ENCODE assay signal across 1 cellular context in genomic region chr2:119433636-119434327, GRCh38.
A peak's percentile ranks its signal among the peaks of the same experiment; 100 is the strongest.
TF ChIP-seq lines count a peak whose summit lies in the region.

No MANE protein-coding gene starts in this region.

TF ChIP-seq in HepG2, 621 proteins besides CTCF, POLR2A, EP300 and RAD21 (continued from another document and continues in another):
- TF ChIP-seq, protein P1, sequence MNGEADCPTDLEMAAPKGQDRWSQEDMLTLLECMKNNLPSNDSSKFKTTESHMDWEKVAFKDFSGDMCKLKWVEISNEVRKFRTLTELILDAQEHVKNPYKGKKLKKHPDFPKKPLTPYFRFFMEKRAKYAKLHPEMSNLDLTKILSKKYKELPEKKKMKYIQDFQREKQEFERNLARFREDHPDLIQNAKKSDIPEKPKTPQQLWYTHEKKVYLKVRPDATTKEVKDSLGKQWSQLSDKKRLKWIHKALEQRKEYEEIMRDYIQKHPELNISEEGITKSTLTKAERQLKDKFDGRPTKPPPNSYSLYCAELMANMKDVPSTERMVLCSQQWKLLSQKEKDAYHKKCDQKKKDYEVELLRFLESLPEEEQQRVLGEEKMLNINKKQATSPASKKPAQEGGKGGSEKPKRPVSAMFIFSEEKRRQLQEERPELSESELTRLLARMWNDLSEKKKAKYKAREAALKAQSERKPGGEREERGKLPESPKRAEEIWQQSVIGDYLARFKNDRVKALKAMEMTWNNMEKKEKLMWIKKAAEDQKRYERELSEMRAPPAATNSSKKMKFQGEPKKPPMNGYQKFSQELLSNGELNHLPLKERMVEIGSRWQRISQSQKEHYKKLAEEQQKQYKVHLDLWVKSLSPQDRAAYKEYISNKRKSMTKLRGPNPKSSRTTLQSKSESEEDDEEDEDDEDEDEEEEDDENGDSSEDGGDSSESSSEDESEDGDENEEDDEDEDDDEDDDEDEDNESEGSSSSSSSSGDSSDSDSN (CRISPR knock-in tag; IDR thresholded peaks at IDR 0.05), result no peak
- TF ChIP-seq TCF7L2 (IDR thresholded peaks at IDR 0.05; ENCODE audit: low read depth, low read length) (no peak), KLF13 (CRISPR knock-in tag; IDR thresholded peaks at IDR 0.05) (no peak), GATAD1 (CRISPR knock-in tag; IDR thresholded peaks at IDR 0.05) (no peak), CENPBD1 (CRISPR knock-in tag; IDR thresholded peaks at IDR 0.05; ENCODE audit: borderline replicate concordance, low read depth) (no peak), MBNL3 (CRISPR knock-in tag; conservative IDR thresholded peaks at IDR 0.05) (no peak), JDP2 (CRISPR knock-in tag; IDR thresholded peaks at IDR 0.05; ENCODE audit: borderline replicate concordance) (no peak), SPEN (CRISPR knock-in tag; IDR thresholded peaks at IDR 0.05; ENCODE audit: low read depth) (peak; percentile 82), THRA (CRISPR knock-in tag; IDR thresholded peaks at IDR 0.05; ENCODE audit: borderline replicate concordance) (peak; percentile 37; the same call in 1 of the 2 replicates), ZNF781 (CRISPR knock-in tag; IDR thresholded peaks at IDR 0.05; ENCODE audit: borderline replicate concordance, not compliant biosample characterization) (no peak), ZNF780A (CRISPR knock-in tag; IDR thresholded peaks at IDR 0.05) (no peak), ZNF382 (CRISPR knock-in tag; IDR thresholded peaks at IDR 0.05; ENCODE audit: borderline replicate concordance) (no peak), ZFP36L1 (CRISPR knock-in tag; IDR thresholded peaks at IDR 0.05) (no peak), ZBTB21 (CRISPR knock-in tag; IDR thresholded peaks at IDR 0.05) (peak; percentile 71; the same call in 1 of the 2 replicates), NR3C1 (CRISPR knock-in tag; IDR thresholded peaks at IDR 0.05) (no peak), AGO2 (optimal IDR thresholded peaks at IDR 0.05; ENCODE audit: low read depth, low read length) (no peak), SOX13 (IDR thresholded peaks at IDR 0.05) (no peak), SOX13 (CRISPR knock-in tag; conservative IDR thresholded peaks at IDR 0.05 in 1 of 2, IDR thresholded peaks at IDR 0.05 in 1 of 2) (peak in 1 of 2 experiments; percentile 69; a peak in 1 of 4 replicates), TFE3 (CRISPR knock-in tag; IDR thresholded peaks at IDR 0.05) (peak; percentile 61; the same call in 1 of the 2 replicates), SETDB1 (CRISPR knock-in tag; IDR thresholded peaks at IDR 0.05; ENCODE audit: borderline replicate concordance) (no peak), HNF4A (CRISPR knock-in tag; IDR thresholded peaks at IDR 0.05) (peak; percentile 89), CREB3 (CRISPR knock-in tag; IDR thresholded peaks at IDR 0.05) (no peak), HNF1B (CRISPR knock-in tag; IDR thresholded peaks at IDR 0.05) (peak; percentile 41), FOXK2 (IDR thresholded peaks at IDR 0.05) (no peak), TBL1XR1 (IDR thresholded peaks at IDR 0.05; ENCODE audit: borderline replicate concordance, low read length, partially characterized antibody) (no peak), PHF5A (CRISPR knock-in tag; IDR thresholded peaks at IDR 0.05; ENCODE audit: low read depth, unreplicated experiment) (peak; percentile 46), ZEB1 (IDR thresholded peaks at IDR 0.05; ENCODE audit: insufficient replicate concordance, low read depth) (peak; percentile 76), HOXA3 (CRISPR knock-in tag; IDR thresholded peaks at IDR 0.05) (peak; percentile 48; the same call in 1 of the 2 replicates), ZNF296 (CRISPR knock-in tag; conservative IDR thresholded peaks at IDR 0.05) (no peak), DPF2 (CRISPR knock-in tag; IDR thresholded peaks at IDR 0.05; ENCODE audit: borderline replicate concordance, low read depth) (peak; percentile 72), ZFY (CRISPR knock-in tag; IDR thresholded peaks at IDR 0.05) (no peak; the same call in 1 of the 2 replicates), ZNF883 (CRISPR knock-in tag; IDR thresholded peaks at IDR 0.05; ENCODE audit: not compliant biosample characterization) (peak; percentile 2), ZNF432 (CRISPR knock-in tag; IDR thresholded peaks at IDR 0.05; ENCODE audit: borderline replicate concordance) (no peak)
- TF ChIP-seq, protein P2, sequence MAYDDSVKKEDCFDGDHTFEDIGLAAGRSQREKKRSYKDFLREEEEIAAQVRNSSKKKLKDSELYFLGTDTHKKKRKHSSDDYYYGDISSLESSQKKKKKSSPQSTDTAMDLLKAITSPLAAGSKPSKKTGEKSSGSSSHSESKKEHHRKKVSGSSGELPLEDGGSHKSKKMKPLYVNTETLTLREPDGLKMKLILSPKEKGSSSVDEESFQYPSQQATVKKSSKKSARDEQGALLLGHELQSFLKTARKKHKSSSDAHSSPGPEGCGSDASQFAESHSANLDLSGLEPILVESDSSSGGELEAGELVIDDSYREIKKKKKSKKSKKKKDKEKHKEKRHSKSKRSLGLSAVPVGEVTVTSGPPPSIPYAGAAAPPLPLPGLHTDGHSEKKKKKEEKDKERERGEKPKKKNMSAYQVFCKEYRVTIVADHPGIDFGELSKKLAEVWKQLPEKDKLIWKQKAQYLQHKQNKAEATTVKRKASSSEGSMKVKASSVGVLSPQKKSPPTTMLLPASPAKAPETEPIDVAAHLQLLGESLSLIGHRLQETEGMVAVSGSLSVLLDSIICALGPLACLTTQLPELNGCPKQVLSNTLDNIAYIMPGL (CRISPR knock-in tag; IDR thresholded peaks at IDR 0.05; ENCODE audit: borderline replicate concordance in 1 of 2, low read depth in 1 of 2), result peak in 1 of 2 experiments; percentile 36; a peak in 1 of 4 replicates
- TF ChIP-seq, protein P3, sequence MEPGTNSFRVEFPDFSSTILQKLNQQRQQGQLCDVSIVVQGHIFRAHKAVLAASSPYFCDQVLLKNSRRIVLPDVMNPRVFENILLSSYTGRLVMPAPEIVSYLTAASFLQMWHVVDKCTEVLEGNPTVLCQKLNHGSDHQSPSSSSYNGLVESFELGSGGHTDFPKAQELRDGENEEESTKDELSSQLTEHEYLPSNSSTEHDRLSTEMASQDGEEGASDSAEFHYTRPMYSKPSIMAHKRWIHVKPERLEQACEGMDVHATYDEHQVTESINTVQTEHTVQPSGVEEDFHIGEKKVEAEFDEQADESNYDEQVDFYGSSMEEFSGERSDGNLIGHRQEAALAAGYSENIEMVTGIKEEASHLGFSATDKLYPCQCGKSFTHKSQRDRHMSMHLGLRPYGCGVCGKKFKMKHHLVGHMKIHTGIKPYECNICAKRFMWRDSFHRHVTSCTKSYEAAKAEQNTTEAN (CRISPR knock-in tag; conservative IDR thresholded peaks at IDR 0.05), result no peak
- TF ChIP-seq, protein P4, sequence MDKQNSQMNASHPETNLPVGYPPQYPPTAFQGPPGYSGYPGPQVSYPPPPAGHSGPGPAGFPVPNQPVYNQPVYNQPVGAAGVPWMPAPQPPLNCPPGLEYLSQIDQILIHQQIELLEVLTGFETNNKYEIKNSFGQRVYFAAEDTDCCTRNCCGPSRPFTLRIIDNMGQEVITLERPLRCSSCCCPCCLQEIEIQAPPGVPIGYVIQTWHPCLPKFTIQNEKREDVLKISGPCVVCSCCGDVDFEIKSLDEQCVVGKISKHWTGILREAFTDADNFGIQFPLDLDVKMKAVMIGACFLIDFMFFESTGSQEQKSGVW (CRISPR knock-in tag; IDR thresholded peaks at IDR 0.05; ENCODE audit: borderline replicate concordance), result no peak; the same call in 1 of the 2 replicates
- TF ChIP-seq, protein P5, sequence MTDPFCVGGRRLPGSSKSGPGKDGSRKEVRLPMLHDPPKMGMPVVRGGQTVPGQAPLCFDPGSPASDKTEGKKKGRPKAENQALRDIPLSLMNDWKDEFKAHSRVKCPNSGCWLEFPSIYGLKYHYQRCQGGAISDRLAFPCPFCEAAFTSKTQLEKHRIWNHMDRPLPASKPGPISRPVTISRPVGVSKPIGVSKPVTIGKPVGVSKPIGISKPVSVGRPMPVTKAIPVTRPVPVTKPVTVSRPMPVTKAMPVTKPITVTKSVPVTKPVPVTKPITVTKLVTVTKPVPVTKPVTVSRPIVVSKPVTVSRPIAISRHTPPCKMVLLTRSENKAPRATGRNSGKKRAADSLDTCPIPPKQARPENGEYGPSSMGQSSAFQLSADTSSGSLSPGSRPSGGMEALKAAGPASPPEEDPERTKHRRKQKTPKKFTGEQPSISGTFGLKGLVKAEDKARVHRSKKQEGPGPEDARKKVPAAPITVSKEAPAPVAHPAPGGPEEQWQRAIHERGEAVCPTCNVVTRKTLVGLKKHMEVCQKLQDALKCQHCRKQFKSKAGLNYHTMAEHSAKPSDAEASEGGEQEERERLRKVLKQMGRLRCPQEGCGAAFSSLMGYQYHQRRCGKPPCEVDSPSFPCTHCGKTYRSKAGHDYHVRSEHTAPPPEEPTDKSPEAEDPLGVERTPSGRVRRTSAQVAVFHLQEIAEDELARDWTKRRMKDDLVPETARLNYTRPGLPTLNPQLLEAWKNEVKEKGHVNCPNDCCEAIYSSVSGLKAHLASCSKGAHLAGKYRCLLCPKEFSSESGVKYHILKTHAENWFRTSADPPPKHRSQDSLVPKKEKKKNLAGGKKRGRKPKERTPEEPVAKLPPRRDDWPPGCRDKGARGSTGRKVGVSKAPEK (CRISPR knock-in tag; IDR thresholded peaks at IDR 0.05; ENCODE audit: borderline replicate concordance), result no peak
- TF ChIP-seq, protein P6, sequence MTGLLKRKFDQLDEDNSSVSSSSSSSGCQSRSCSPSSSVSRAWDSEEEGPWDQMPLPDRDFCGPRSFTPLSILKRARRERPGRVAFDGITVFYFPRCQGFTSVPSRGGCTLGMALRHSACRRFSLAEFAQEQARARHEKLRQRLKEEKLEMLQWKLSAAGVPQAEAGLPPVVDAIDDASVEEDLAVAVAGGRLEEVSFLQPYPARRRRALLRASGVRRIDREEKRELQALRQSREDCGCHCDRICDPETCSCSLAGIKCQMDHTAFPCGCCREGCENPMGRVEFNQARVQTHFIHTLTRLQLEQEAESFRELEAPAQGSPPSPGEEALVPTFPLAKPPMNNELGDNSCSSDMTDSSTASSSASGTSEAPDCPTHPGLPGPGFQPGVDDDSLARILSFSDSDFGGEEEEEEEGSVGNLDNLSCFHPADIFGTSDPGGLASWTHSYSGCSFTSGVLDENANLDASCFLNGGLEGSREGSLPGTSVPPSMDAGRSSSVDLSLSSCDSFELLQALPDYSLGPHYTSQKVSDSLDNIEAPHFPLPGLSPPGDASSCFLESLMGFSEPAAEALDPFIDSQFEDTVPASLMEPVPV (CRISPR knock-in tag; IDR thresholded peaks at IDR 0.05), result no peak
- TF ChIP-seq, protein P7, sequence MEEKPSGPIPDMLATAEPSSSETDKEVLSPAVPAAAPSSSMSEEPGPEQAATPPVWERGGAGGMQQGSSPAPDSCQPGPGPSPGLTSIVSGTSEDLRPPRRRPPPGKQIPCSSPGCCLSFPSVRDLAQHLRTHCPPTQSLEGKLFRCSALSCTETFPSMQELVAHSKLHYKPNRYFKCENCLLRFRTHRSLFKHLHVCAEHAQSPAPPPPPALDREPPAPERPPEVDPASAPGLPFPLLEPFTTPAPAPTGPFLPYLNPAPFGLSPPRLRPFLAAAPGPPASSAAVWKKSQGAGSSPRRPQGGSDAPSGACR (CRISPR knock-in tag; IDR thresholded peaks at IDR 0.05), result peak; percentile 54; the same call in 1 of the 2 replicates
